In genomic region chr2:38863061-38863695, GRCh38 we compare ENCODE assay signal across 21 cellular contexts. TPM values are rescaled to one million over a fixed set of nuclear protein-coding genes. Genes with fewer than 3 reads are reported as not detected.
DNase-seq lines count a peak whose midpoint lies in the region; ATAC-seq, FAIRE-seq and TF ChIP-seq lines count a peak whose summit lies in the region.
"Had no signal": no experiment of that assay in that cellular context is flagged by ENCODE, and none has a peak within 500 bp of the region (broad histone marks: within the 10 kb centered on the region; RNA-seq: fewer than 3 reads in every experiment).

No MANE protein-coding gene starts in this region.

- BruUV-seq in endothelial cell of umbilical vein (replicated peaks; lab: Mats Ljungman, UMichigan), result no TSS peak

- no peaks in the 10 kb centered on the region for H4K20me1 ChIP-seq in endothelial cell of umbilical vein (replicated peaks; ENCODE audit: control insufficient read depth, extremely low read depth, insufficient read depth, low read length)

- no peaks in the 10 kb centered on the region for H3K9me3 ChIP-seq in endothelial cell of umbilical vein (replicated peaks; ENCODE audit: control insufficient read depth, insufficient read depth, low read length)
- H3K9me3 ChIP-seq: ascending aorta, esophagus squamous epithelium, heart left ventricle, stomach had no signal

- intact Hi-C loops in endothelial cell of umbilical vein (cut with micrococcal nuclease), result no loop called here

- H3K9me3 Mint-ChIP-seq in activated naive CD8-positive, alpha-beta T cell treated with anti-CD3 and anti-CD28 coated beads, Interleukin-2, amount 10 ng/mL, durations not matched to agents 7 days and 5 days, result no peaks in the 10 kb centered on the region
- no peaks in the 10 kb centered on the region for H3K9me3 Mint-ChIP-seq in activated naive CD8-positive, alpha-beta T cell treated with anti-CD3 and anti-CD28 coated beads for 36 hours
- H3K9me3 Mint-ChIP-seq: neural crest cell had no signal

- TF ChIP-seq CTCF in endothelial cell of umbilical vein (IDR thresholded peaks at IDR 0.05; ENCODE audit: extremely low read depth in 1 of 2, insufficient read depth in 1 of 2, low read depth in 1 of 2, low read length in 2 of 2), result no peak

- no peak for FAIRE-seq in endothelial cell of umbilical vein (lab: Jason Lieb, UNC)
- FAIRE-seq: HTR-8/SVneo, islet of Langerhans, urothelium cell line had no signal

- H3K36me3 ChIP-seq in endothelial cell of umbilical vein (ENCODE audit: control insufficient read depth in 2 of 2, extremely low read depth in 1 of 2, insufficient read depth in 2 of 2, low read length in 2 of 2), result peaks cover 7 to 10% of the 10 kb centered on the region in 2 experiments

- no peaks in the 10 kb centered on the region for H3K27me3 Mint-ChIP-seq in activated naive CD8-positive, alpha-beta T cell treated with anti-CD3 and anti-CD28 coated beads, Interleukin-2, amount 10 ng/mL, durations not matched to agents 7 days and 5 days
- H3K27me3 Mint-ChIP-seq in activated naive CD8-positive, alpha-beta T cell treated with anti-CD3 and anti-CD28 coated beads for 36 hours, result no peaks in the 10 kb centered on the region

- DNase-seq in activated naive CD8-positive, alpha-beta T cell treated with anti-CD3 and anti-CD28 coated beads, Interleukin-2, amount 10 ng/mL, durations not matched to agents 7 days and 5 days, result no peak
- no peak for DNase-seq in activated naive CD8-positive, alpha-beta T cell treated with anti-CD3 and anti-CD28 coated beads for 36 hours
- DNase-seq in endothelial cell of umbilical vein (ENCODE audit: low read depth, low spot score), result peak; percentile 2
- DNase-seq in cerebellar cortex (ENCODE audit: low spot score), result no peak
- no peak for DNase-seq in NCI-H2171 treated with DMSO at 0.1 percent for 48 hours (lab: John Stamatoyannopoulos, UW)
- DNase-seq in effector CD8-positive, alpha-beta T cell (lab: John Stamatoyannopoulos, UW), result no peak
- DNase-seq: cortex of kidney; esophagus squamous epithelium; GOT3; heart left ventricle; NCI-H1436 treated with DMSO at 0.1 percent for 48 hours; stimulated activated CD4-positive, alpha-beta T cell treated with anti-CD3 and anti-CD28 coated beads, Interleukin-15, amount 100 ng/mL, for 24 hours; stomach had no signal

- H2AFZ ChIP-seq in endothelial cell of umbilical vein (ENCODE audit: low read depth, low read length), result no peak overlapping the region

- no peak overlapping the region for H3K27ac ChIP-seq in endothelial cell of umbilical vein (ENCODE audit: insufficient read depth, low read depth, low read length)
- H3K27ac ChIP-seq: ascending aorta, esophagus squamous epithelium, heart left ventricle, stomach had no signal

- H3K9ac ChIP-seq in endothelial cell of umbilical vein (replicated peaks; ENCODE audit: extremely low read depth, insufficient read depth, low read length), result no peak overlapping the region

- peak; percentile 42 for ATAC-seq in activated naive CD8-positive, alpha-beta T cell treated with anti-CD3 and anti-CD28 coated beads, Interleukin-2, amount 10 ng/mL, durations not matched to agents 7 days and 5 days (ENCODE audit: low read depth)
- ATAC-seq in HG03520 (IDR thresholded peaks at IDR 0.05; ENCODE audit: unreplicated experiment), result peak; percentile 73
- no peak for ATAC-seq in GM21723 (IDR thresholded peaks at IDR 0.05; ENCODE audit: unreplicated experiment)
- ATAC-seq: heart left ventricle had no signal

- peaks cover 5% of the 10 kb centered on the region for H3K4me1 Mint-ChIP-seq in activated naive CD8-positive, alpha-beta T cell treated with anti-CD3 and anti-CD28 coated beads, Interleukin-2, amount 10 ng/mL, durations not matched to agents 7 days and 5 days
- H3K4me1 Mint-ChIP-seq in activated naive CD8-positive, alpha-beta T cell treated with anti-CD3 and anti-CD28 coated beads for 36 hours, result peaks cover 3% of the 10 kb centered on the region
- H3K4me1 Mint-ChIP-seq: neural crest cell had no signal

- no peak overlapping the region for H3K4me3 ChIP-seq in endothelial cell of umbilical vein (replicated peaks in 1 of 3; ENCODE audit: insufficient read depth in 1 of 3, low read depth in 1 of 3, low read length in 3 of 3)
- H3K4me3 ChIP-seq: ascending aorta, esophagus squamous epithelium, heart left ventricle, stomach had no signal

- H3K36me3 Mint-ChIP-seq in activated naive CD8-positive, alpha-beta T cell treated with anti-CD3 and anti-CD28 coated beads, Interleukin-2, amount 10 ng/mL, durations not matched to agents 7 days and 5 days, result peaks cover 32% of the 10 kb centered on the region
- peaks cover 33% of the 10 kb centered on the region for H3K36me3 Mint-ChIP-seq in activated naive CD8-positive, alpha-beta T cell treated with anti-CD3 and anti-CD28 coated beads for 36 hours

- CTCF ChIA-PET in endothelial cell of umbilical vein (lab: Charles Lee), result interaction anchor here (0.7 kb wide), 1 partner anchor 84 kb away, joined by 3 read pairs; no protein-coding TSS in a partner anchor

- H3K4me3 Mint-ChIP-seq in activated naive CD8-positive, alpha-beta T cell treated with anti-CD3 and anti-CD28 coated beads, Interleukin-2, amount 10 ng/mL, durations not matched to agents 7 days and 5 days, result no peak overlapping the region
- no peak overlapping the region for H3K4me3 Mint-ChIP-seq in activated naive CD8-positive, alpha-beta T cell treated with anti-CD3 and anti-CD28 coated beads for 36 hours
- H3K4me3 Mint-ChIP-seq: neural crest cell had no signal

- POLR2A ChIA-PET in activated naive CD8-positive, alpha-beta T cell treated with anti-CD3 and anti-CD28 coated beads, Interleukin-2, amount 10 ng/mL, durations not matched to agents 7 days and 5 days (lab: Charles Lee), result interaction anchor here (0.7 to 1.6 kb wide), 2 partner anchors 112 to 195 kb away, joined by 3 read pairs; partner anchors contain the start of gene SRSF7
- POLR2A ChIA-PET in endothelial cell of umbilical vein (lab: Charles Lee), result no interaction called here

- no peaks in the 10 kb centered on the region for H3K27me3 ChIP-seq in endothelial cell of umbilical vein (ENCODE audit: control insufficient read depth in 2 of 2, insufficient read depth in 2 of 2, low read length in 2 of 2)
- H3K27me3 ChIP-seq: ascending aorta, esophagus squamous epithelium, heart left ventricle, stomach had no signal

- H3K79me2 ChIP-seq in endothelial cell of umbilical vein (ENCODE audit: control insufficient read depth, insufficient read depth, low read length), result no peaks in the 10 kb centered on the region

- no peak overlapping the region for H3K4me2 ChIP-seq in endothelial cell of umbilical vein (ENCODE audit: insufficient read depth, low read length)

- no peaks in the 10 kb centered on the region for H3K4me1 ChIP-seq in endothelial cell of umbilical vein (ENCODE audit: control insufficient read depth, extremely low read depth, insufficient read depth, low read length)
- H3K4me1 ChIP-seq: ascending aorta, heart left ventricle had no signal

- TF ChIP-seq POLR2A in endothelial cell of umbilical vein (IDR thresholded peaks at IDR 0.05; ENCODE audit: low read depth, low read length), result no peak

- no peaks in the 10 kb centered on the region for H3K9me1 ChIP-seq in endothelial cell of umbilical vein (replicated peaks; ENCODE audit: control insufficient read depth, extremely low read depth, insufficient read depth, low read length)

- no peak overlapping the region for H3K27ac Mint-ChIP-seq in activated naive CD8-positive, alpha-beta T cell treated with anti-CD3 and anti-CD28 coated beads, Interleukin-2, amount 10 ng/mL, durations not matched to agents 7 days and 5 days
- no peak overlapping the region for H3K27ac Mint-ChIP-seq in activated naive CD8-positive, alpha-beta T cell treated with anti-CD3 and anti-CD28 coated beads for 36 hours

- dilution Hi-C loops in endothelial cell of umbilical vein (cut with MboI; ENCODE audit: extremely low pct_ligation_motif_present, low sequenced_read_pairs), result no loop called here

RNA-seq across cellular contexts. Expression of gene DHX57, which starts 12.6 kb away (rescaled TPM):
- total RNA-seq in activated naive CD8-positive, alpha-beta T cell treated with anti-CD3 and anti-CD28 coated beads, Interleukin-2, amount 10 ng/mL, durations not matched to agents 7 days and 5 days, result 10 to 100 TPM; 14.8 to 16.3 TPM
- 10 to 100 TPM; 18.1 to 22.1 TPM for total RNA-seq in activated naive CD8-positive, alpha-beta T cell treated with anti-CD3 and anti-CD28 coated beads for 36 hours
- total RNA-seq in endothelial cell of umbilical vein, result 22.9 and 28.2 TPM in 2 replicates
- polyA plus RNA-seq in endothelial cell of umbilical vein, result 7.8 and 8.7 TPM in 2 replicates
- 10.4 and 11.4 TPM in 2 replicates for polyA plus RNA-seq in endothelial cell of umbilical vein (2011; cell fraction: cytosol; rRNA removed)
- 23.0 and 26.6 TPM in 2 replicates for polyA plus RNA-seq in endothelial cell of umbilical vein (2011; cell fraction: nucleus; rRNA removed)
- polyA plus RNA-seq in endothelial cell of umbilical vein (2012), result 16.5 and 23.3 TPM in 2 replicates
- 23.0 and 37.4 TPM in 2 replicates for polyA minus RNA-seq in endothelial cell of umbilical vein
- 19.2 TPM for polyA minus RNA-seq in endothelial cell of umbilical vein (2011; cell fraction: cytosol; rRNA and poly(A)+ RNA removed)
- polyA minus RNA-seq in endothelial cell of umbilical vein (2011; cell fraction: nucleus; rRNA and poly(A)+ RNA removed), result 20.9 and 27.7 TPM in 2 replicates

RNA-seq across cellular contexts. Expression of gene MORN2, which starts 12.6 kb away (rescaled TPM):
- total RNA-seq in activated naive CD8-positive, alpha-beta T cell treated with anti-CD3 and anti-CD28 coated beads, Interleukin-2, amount 10 ng/mL, durations not matched to agents 7 days and 5 days, result 1 to 10 TPM; 1.0 to 2.2 TPM
- 1 to 10 TPM; 8.4 to 9.8 TPM for total RNA-seq in activated naive CD8-positive, alpha-beta T cell treated with anti-CD3 and anti-CD28 coated beads for 36 hours
- total RNA-seq in endothelial cell of umbilical vein, result 15.0 and 16.7 TPM in 2 replicates
- 6.8 and 11.6 TPM in 2 replicates for polyA plus RNA-seq in endothelial cell of umbilical vein
- polyA plus RNA-seq in endothelial cell of umbilical vein (2011; cell fraction: cytosol; rRNA removed), result 16.3 and 20.6 TPM in 2 replicates
- polyA plus RNA-seq in endothelial cell of umbilical vein (2011; cell fraction: nucleus; rRNA removed), result 5.9 and 6.4 TPM in 2 replicates
- polyA plus RNA-seq in endothelial cell of umbilical vein (2012), result 22.7 and 36.5 TPM in 2 replicates
- 3.6 and 4.4 TPM in 2 replicates for polyA minus RNA-seq in endothelial cell of umbilical vein
- 6.7 TPM for polyA minus RNA-seq in endothelial cell of umbilical vein (2011; cell fraction: cytosol; rRNA and poly(A)+ RNA removed)
- 1.1 and 1.7 TPM in 2 replicates for polyA minus RNA-seq in endothelial cell of umbilical vein (2011; cell fraction: nucleus; rRNA and poly(A)+ RNA removed)
- total RNA-seq: ascending aorta had no signal

RNA-seq across cellular contexts. Expression of gene ARHGEF33, which starts 26.5 kb away (rescaled TPM):
- under 1 TPM; 0.17 to 0.62 TPM for total RNA-seq in activated naive CD8-positive, alpha-beta T cell treated with anti-CD3 and anti-CD28 coated beads, Interleukin-2, amount 10 ng/mL, durations not matched to agents 7 days and 5 days
- total RNA-seq in activated naive CD8-positive, alpha-beta T cell treated with anti-CD3 and anti-CD28 coated beads for 36 hours, result under 1 TPM; 0.10 to 0.47 TPM
- total RNA-seq in endothelial cell of umbilical vein, result 0.12 and 0.18 TPM in 2 replicates
- 0.03 and 0.15 TPM in 2 replicates for polyA plus RNA-seq in endothelial cell of umbilical vein
- 0.06 and 0.07 TPM in 2 replicates for polyA plus RNA-seq in endothelial cell of umbilical vein (2011; cell fraction: cytosol; rRNA removed)
- 0.18 and 0.29 TPM in 2 replicates for polyA plus RNA-seq in endothelial cell of umbilical vein (2011; cell fraction: nucleus; rRNA removed)
- polyA plus RNA-seq in endothelial cell of umbilical vein (2012), result 0.08 and 0.44 TPM in 2 replicates
- polyA minus RNA-seq in endothelial cell of umbilical vein, result 0.13 and 0.29 TPM in 2 replicates
- polyA minus RNA-seq in endothelial cell of umbilical vein (2011; cell fraction: cytosol; rRNA and poly(A)+ RNA removed), result not detected
- 0.48 and 0.87 TPM in 2 replicates for polyA minus RNA-seq in endothelial cell of umbilical vein (2011; cell fraction: nucleus; rRNA and poly(A)+ RNA removed)
- total RNA-seq: SK-MEL-5 had no signal
